1 cellular context compared by ENCODE assay signal in the genomic region with DNA sequence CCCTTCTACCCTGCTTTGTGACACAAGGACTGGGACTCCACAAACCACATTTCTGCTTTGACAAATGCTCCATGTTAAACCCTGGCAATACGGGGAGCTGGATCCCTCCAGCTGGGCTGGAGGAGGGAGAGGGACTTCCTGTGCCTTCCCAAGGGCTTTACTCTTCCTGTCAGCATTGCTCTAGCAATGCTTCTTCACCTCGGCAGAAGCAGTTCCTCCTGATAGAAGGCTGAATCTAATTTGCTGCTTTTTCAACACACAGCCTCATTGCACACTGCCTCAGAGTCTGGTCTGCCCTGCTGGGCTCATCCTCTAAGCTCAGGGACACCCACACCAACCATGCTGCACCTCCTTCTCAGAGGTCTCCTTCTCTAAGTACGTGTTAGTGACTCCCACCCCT.
TF ChIP-seq lines count a peak whose summit lies in the region.

No MANE protein-coding gene starts in this region.

TF ChIP-seq in K562, 482 proteins besides CTCF, POLR2A, EP300 and RAD21 (continued from another document):
- TF ChIP-seq ZNF324 (CRISPR knock-in tag; IDR thresholded peaks at IDR 0.05): no peak
- no peak for TF ChIP-seq RB1 (IDR thresholded peaks at IDR 0.05; ENCODE audit: low read depth)
- TF ChIP-seq CBX3 (IDR thresholded peaks at IDR 0.05; ENCODE audit: borderline replicate concordance in 1 of 2, low read length in 2 of 2): 0 out of 3 replicates have a peak, but pooled peaks of 1 of the 2 experiments have one; percentile 6
- TF ChIP-seq ZBTB40 (IDR thresholded peaks at IDR 0.05): no peak
- TF ChIP-seq ZBTB40 (CRISPR knock-in tag; IDR thresholded peaks at IDR 0.05): no peak
- no peak for TF ChIP-seq DLX4 (CRISPR knock-in tag; IDR thresholded peaks at IDR 0.05)
- no peak for TF ChIP-seq FOS (IDR thresholded peaks at IDR 0.05; ENCODE audit: extremely low read depth, insufficient read length)
- TF ChIP-seq, protein P1, sequence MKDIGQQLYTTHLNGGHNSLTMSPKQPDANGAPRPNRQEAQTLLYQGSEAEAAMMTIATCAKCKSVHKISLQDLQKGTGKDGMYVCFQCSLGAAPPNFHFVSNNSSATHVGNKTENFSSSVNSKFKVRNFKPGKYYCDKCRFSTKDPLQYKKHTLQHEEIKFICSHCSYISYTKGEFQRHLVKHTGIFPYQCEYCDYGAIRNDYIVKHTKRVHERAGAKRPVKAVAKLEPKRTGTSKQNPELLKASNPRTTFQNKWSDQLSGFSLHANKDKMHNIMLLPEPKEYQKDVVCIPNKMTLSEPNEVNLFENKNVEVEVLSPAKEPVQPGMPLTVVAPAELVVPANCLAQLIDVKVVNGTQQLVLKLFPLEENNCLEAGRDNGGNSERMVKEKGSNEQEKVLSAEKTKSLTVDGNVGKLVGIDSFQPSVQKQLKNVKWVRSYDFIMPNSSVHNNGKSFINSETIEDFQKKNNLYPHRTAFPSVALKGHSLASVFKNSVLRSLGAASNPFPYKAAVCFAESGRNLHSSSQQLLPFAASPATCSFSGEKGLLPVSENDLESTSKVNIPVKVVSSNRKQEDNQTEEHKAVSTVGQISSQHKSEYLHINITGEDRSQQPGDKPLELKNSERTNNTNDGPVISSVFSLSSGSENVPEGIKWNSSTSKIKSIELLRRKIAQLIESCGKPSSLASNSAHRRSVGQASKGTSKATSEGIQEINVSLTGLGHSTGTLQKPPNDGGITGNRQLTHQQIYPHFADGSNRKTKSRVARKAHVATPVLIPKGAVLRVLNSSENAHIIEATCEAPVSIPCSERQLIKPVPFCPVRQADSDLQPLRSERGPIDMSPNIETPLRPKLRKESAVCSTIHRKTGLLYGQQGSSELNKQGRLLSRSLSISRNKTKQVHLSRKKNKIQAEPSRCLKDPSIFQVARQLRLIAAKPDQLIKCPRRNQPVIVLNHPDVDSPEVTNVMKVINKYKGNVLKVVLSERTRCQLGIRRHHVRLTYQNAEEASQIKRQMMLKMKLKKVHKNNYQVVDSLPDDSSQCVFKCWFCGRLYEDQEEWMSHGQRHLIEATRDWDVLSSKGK (CRISPR knock-in tag; IDR thresholded peaks at IDR 0.05): no peak
